20 cellular contexts compared by ENCODE assay signal in the genomic region with DNA sequence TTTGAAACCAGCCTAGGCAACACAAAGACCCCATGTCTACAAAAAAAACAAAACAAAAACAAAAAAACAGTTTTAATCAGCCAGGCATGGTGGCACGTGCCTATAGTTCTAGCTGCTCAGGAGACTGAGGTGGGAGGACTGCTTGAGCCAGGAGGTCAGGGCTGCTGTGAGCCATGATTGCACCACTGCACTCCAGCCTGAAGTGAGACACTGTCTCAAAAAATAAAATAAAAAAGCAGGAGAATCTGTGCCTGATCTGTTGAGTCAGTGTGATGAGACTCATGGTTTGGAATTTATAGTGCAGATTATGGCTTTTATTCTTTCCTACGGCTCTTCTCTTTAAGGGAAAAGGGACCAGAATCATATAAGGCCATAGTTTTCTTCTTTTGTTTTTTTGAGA. TPM values are rescaled to one million over a fixed set of nuclear protein-coding genes. Genes with fewer than 3 reads are reported as not detected.
DNase-seq lines count a peak whose midpoint lies in the region; ATAC-seq and TF ChIP-seq lines count a peak whose summit lies in the region.
"Had no signal": no experiment of that assay in that cellular context is flagged by ENCODE, and none has a peak within 500 bp of the region (broad histone marks: within the 10 kb centered on the region; RNA-seq: fewer than 3 reads in every experiment).

No MANE protein-coding gene starts in this region.

- no peak for ATAC-seq in GM21786 (IDR thresholded peaks at IDR 0.05; ENCODE audit: unreplicated experiment)
- no peak for ATAC-seq in GM21528 (IDR thresholded peaks at IDR 0.05; ENCODE audit: low FRiP score, unreplicated experiment)

- TF ChIP-seq CTCF in AG09309 (IDR thresholded peaks at IDR 0.05; ENCODE audit: control insufficient read depth, insufficient read depth, low read depth, low read length, missing control alignments) (no peak), cardiac fibroblast (IDR thresholded peaks at IDR 0.05; ENCODE audit: low read depth, low read length) (no peak), osteocyte (IDR thresholded peaks at IDR 0.05) (no peak)

- peak; percentile 68 for DNase-seq in AG09309 (ENCODE audit: low read depth)
- peak; percentile 64 for DNase-seq in M059J (ENCODE audit: low read depth)
- DNase-seq in cardiac fibroblast (ENCODE audit: low read depth in 2 of 2), result peak; percentile 57 to 86
- peak; percentile 33 for DNase-seq in kidney glomerular epithelial cell (lab: John Stamatoyannopoulos, UW)
- no peak for DNase-seq in NCI-H345 (lab: John Stamatoyannopoulos, UW)
- no peak for DNase-seq in osteocyte (ENCODE audit: extremely low spot score, unreplicated experiment)
- DNase-seq: activated CD4-positive, alpha-beta T cell treated with anti-CD3 and anti-CD28 coated beads, Interleukin-2, amount 50 U/mL, for 48 hours; activated T-cell treated with anti-CD3 and anti-CD28 coated beads, Interleukin-2, amount 50 U/mL, for 48 hours; AML-193; amygdala; DMS53; dorsolateral prefrontal cortex; immature natural killer cell; midbrain; NCI-H1048; NK-92 treated with Interleukin-12 subunit alpha and Interleukin-12 subunit beta, amount 100 ng/mL, for 24 hours; ovary; SIG-M5 had no signal

- H3K4me3 ChIP-seq in AG09309 (ENCODE audit: control insufficient read depth, low read depth, low read length) (no peak overlapping the region), cardiac fibroblast (replicated peaks in 1 of 2; ENCODE audit: low read depth in 2 of 2, low read length in 2 of 2) (no peak overlapping the region)
- H3K4me3 ChIP-seq: dorsolateral prefrontal cortex, ovary had no signal

- no peak overlapping the region for H3K4me3 Mint-ChIP-seq in osteocyte (ENCODE audit: unreplicated experiment)
- H3K4me3 Mint-ChIP-seq: immature natural killer cell had no signal

- H3K36me3 Mint-ChIP-seq in osteocyte (ENCODE audit: unreplicated experiment), result peaks cover 8% of the 10 kb centered on the region

- H3K27ac Mint-ChIP-seq in osteocyte (ENCODE audit: unreplicated experiment), result no peak overlapping the region
- H3K27ac Mint-ChIP-seq: immature natural killer cell had no signal

- H3K9me3 Mint-ChIP-seq in osteocyte (ENCODE audit: unreplicated experiment), result no peaks in the 10 kb centered on the region
- H3K9me3 Mint-ChIP-seq: immature natural killer cell had no signal

- no peaks in the 10 kb centered on the region for H3K27me3 Mint-ChIP-seq in osteocyte (ENCODE audit: unreplicated experiment)

- H3K4me1 Mint-ChIP-seq in osteocyte (ENCODE audit: unreplicated experiment), result peaks cover 1% of the 10 kb centered on the region

RNA-seq across cellular contexts. Expression of a gene that starts 16.5 kb away (rescaled TPM):
- total RNA-seq in M059J (2014; rRNA removed; shearing (Covaris generic)), result 15.2 and 26.3 TPM in 2 replicates
- total RNA-seq in osteocyte, result 13.5 and 15.8 TPM in 2 replicates

RNA-seq across cellular contexts. Expression of a gene that starts 35.0 kb away (rescaled TPM):
- total RNA-seq in M059J (2014; rRNA removed; shearing (Covaris generic)), result 0.57 TPM in 1 of 2 replicates, not detected in the other
- total RNA-seq in osteocyte, result 0.21 TPM in 1 of 2 replicates, not detected in the other

Comparison
In these comparisons a context has a peak if more than half of its experiments do, and no peak if none do; other contexts are left out.
1. DNase-seq: peak in AG09309 (single experiment), M059J (single experiment), cardiac fibroblast (2 of 2) and kidney glomerular epithelial cell (single experiment); none in NCI-H345 (single experiment) and osteocyte (single experiment).